In genomic region chr5:65721050-65721774, GRCh38 we compare ENCODE assay signal across 8 cellular contexts. TPM values are rescaled to one million over a fixed set of nuclear protein-coding genes. Genes with fewer than 3 reads are reported as not detected.
DNase-seq lines count a peak whose midpoint lies in the region; ATAC-seq and TF ChIP-seq lines count a peak whose summit lies in the region.

No MANE protein-coding gene starts in this region.

- H3K79me2 ChIP-seq in ACC112 (ENCODE audit: control insufficient read depth, insufficient read depth, low read length, unreplicated experiment): peaks cover 52% of the 10 kb centered on the region

- H3K9me3 Mint-ChIP-seq in naive B cell: peaks cover 0 to 1% (median 0%) of the 10 kb centered on the region in 7 donors

- TF ChIP-seq CTCF in GM13977 (IDR thresholded peaks at IDR 0.05; ENCODE audit: extremely low read depth, insufficient read depth, missing control alignments): no peak
- no peak for TF ChIP-seq CTCF in fibroblast of the aortic adventitia (IDR thresholded peaks at IDR 0.05; ENCODE audit: insufficient read depth, low read length)

- H3K27me3 Mint-ChIP-seq in naive B cell: no peaks in the 10 kb centered on the region

- H3K36me3 ChIP-seq in ACC112 (ENCODE audit: insufficient read depth, low read length) (peaks cover 26% of the 10 kb centered on the region), aorta (ENCODE audit: control insufficient read depth in 1 of 2, insufficient read depth in 2 of 2, low read length in 1 of 2) (peaks cover 0 to 4% of the 10 kb centered on the region in 2 donors)

- H3K36me3 Mint-ChIP-seq in naive B cell: no peaks in the 10 kb centered on the region

- H3K27ac Mint-ChIP-seq in naive B cell: peak overlapping the region; percentile 29 to 91 (median 64)

- peak; percentile 1 for ATAC-seq in HG03066 (IDR thresholded peaks at IDR 0.05; ENCODE audit: low read depth, unreplicated experiment)
- peak; percentile 51 to 52 for ATAC-seq in naive B cell (ENCODE audit: low read depth in 2 of 2)
- ATAC-seq in aorta (ENCODE audit: low FRiP score): peak; percentile 71

- H3K4me1 ChIP-seq in ACC112 (ENCODE audit: control insufficient read depth, insufficient read depth, low read length, unreplicated experiment): peaks cover 15% of the 10 kb centered on the region
- H3K4me1 ChIP-seq in aorta (ENCODE audit: control insufficient read depth in 1 of 2, insufficient read depth in 2 of 2, low read length in 2 of 2): no peaks in the 10 kb centered on the region

- intact Hi-C loops in aorta (cut with DNase I): loop anchor here in 1 of 2 donors (10.0 kb wide), 1 partner anchor 204 kb away; the partner anchor contains the start of gene ERBIN

- peak overlapping the region; percentile 79 to 97 (median 93) for H3K4me3 Mint-ChIP-seq in naive B cell

- peaks cover 15 to 29% (median 15%) of the 10 kb centered on the region in 3 donors for H3K4me1 Mint-ChIP-seq in naive B cell

- peak overlapping the region; percentile 79 for H2AFZ ChIP-seq in ACC112 (ENCODE audit: low read length, unreplicated experiment)

- no peaks in the 10 kb centered on the region for H3K9me3 ChIP-seq in aorta (ENCODE audit: control insufficient read depth, low read length)

- H3K27ac ChIP-seq in ACC112 (ENCODE audit: low read depth, low read length) (peak overlapping the region; percentile 41), aorta (ENCODE audit: low read depth in 1 of 2, low read length in 2 of 2) (peak overlapping the region in 1 of 2 donors; percentile 11)

- DNase-seq in GM13977 (ENCODE audit: low spot score) (peak; percentile 58), NCI-H526 (lab: John Stamatoyannopoulos, UW) (peak; percentile 60 to 70), fibroblast of the aortic adventitia (ENCODE audit: low read depth) (peak; percentile 80), naive B cell (peak; percentile 18), aorta (peak; percentile 65 to 85)
- DNase-seq in activated effector memory CD4-positive, alpha-beta T cell treated with Interleukin-2 at 50 U/mL for 16 hours: peak; percentile 4

- in situ Hi-C loops in GM13977 (cut with MboI; ENCODE audit: low pct_unique_long_range_greater_than_20kb, low sequenced_read_pairs, unreplicated experiment): no loop called here

- H3K27me3 ChIP-seq in ACC112 (ENCODE audit: insufficient read depth, low read length): no peaks in the 10 kb centered on the region
- H3K27me3 ChIP-seq in aorta (ENCODE audit: control insufficient read depth in 1 of 2, insufficient read depth in 2 of 2, low read length in 1 of 2): no peaks in the 10 kb centered on the region

- H3K4me3 ChIP-seq in ACC112 (ENCODE audit: low read depth, low read length) (peak overlapping the region; percentile 99), fibroblast of the aortic adventitia (ENCODE audit: low read depth, low read length) (peak overlapping the region; percentile 88), aorta (ENCODE audit: low read length in 2 of 2) (peak overlapping the region; percentile 65 to 93)

- WGBS in aorta, 2 donors: 2% methylated on average over 19 of the region's 19 CpGs

RNA-seq across cellular contexts. Expression of gene SGTB, which starts 0.7 kb away (rescaled TPM):
- total RNA-seq in fibroblast of the aortic adventitia (ENCODE audit: low replicate concordance): 6.1 and 16.4 TPM in 2 replicates
- polyA plus RNA-seq in naive B cell (ENCODE audit: low read depth in 6 of 6): 1 to 10 TPM; 1.9 to 4.3 (median 3.2) TPM
- 10 to 100 TPM; 21.9 to 23.2 TPM for total RNA-seq in aorta
- 1 to 10 TPM; 6.5 to 8.8 TPM for polyA plus RNA-seq in aorta

RNA-seq across cellular contexts. Expression of gene NLN, which starts 0.8 kb away (rescaled TPM):
- total RNA-seq in fibroblast of the aortic adventitia (ENCODE audit: low replicate concordance) (26.9 and 30.2 TPM in 2 replicates), aorta (10 to 100 TPM; 14.0 to 16.5 TPM)
- polyA plus RNA-seq in naive B cell (ENCODE audit: low read depth in 6 of 6) (1 to 10 TPM; 1.9 to 7.3 (median 4.1) TPM), aorta (1 to 10 TPM; 2.5 to 7.0 TPM)

Comparison
In these comparisons a context has a peak if more than half of its experiments do, and no peak if none do; other contexts are left out.
1. DNase-seq: peak in every context shown above with its lines; median percentile 80 in fibroblast of the aortic adventitia; 75 in aorta; 65 in NCI-H526; 58 in GM13977; 18 in naive B cell; 4 in activated effector memory CD4-positive, alpha-beta T cell treated with Interleukin-2 at 50 U/mL for 16 hours.
2. ATAC-seq: peak in every context shown above with its lines; median percentile 71 in aorta; 52 in naive B cell; 1 in HG03066.